Comparison of ENCODE assay signal across 8 cellular contexts in genomic region chr6:52984247-52984646, GRCh38. TPM values are rescaled to one million over a fixed set of nuclear protein-coding genes. Genes with fewer than 3 reads are reported as not detected.
DNase-seq lines count a peak whose midpoint lies in the region; ATAC-seq and TF ChIP-seq lines count a peak whose summit lies in the region.

No MANE protein-coding gene starts in this region.

- H3K36me3 Mint-ChIP-seq in activated B cell treated with CpG ODN at 0.5 μM for 24 hours (ENCODE audit: low read depth): no peaks in the 10 kb centered on the region
- peaks cover 26% of the 10 kb centered on the region for H3K36me3 Mint-ChIP-seq in stimulated activated naive CD8-positive, alpha-beta T cell treated with anti-CD3 and anti-CD28 coated beads, Interleukin-15, Interleukin-2, amounts not matched to agents 100 ng/mL and 50 ng/mL, for 24 hours (ENCODE audit: low read depth)

- no peaks in the 10 kb centered on the region for H3K27me3 Mint-ChIP-seq in activated B cell treated with CpG ODN at 0.5 μM for 24 hours
- H3K27me3 Mint-ChIP-seq in stimulated activated naive CD8-positive, alpha-beta T cell treated with anti-CD3 and anti-CD28 coated beads, Interleukin-15, Interleukin-2, amounts not matched to agents 100 ng/mL and 50 ng/mL, for 24 hours: peaks cover 4% of the 10 kb centered on the region

- peaks cover 40% of the 10 kb centered on the region for H3K4me1 Mint-ChIP-seq in activated B cell treated with CpG ODN at 0.5 μM for 24 hours
- peaks cover 72% of the 10 kb centered on the region for H3K4me1 Mint-ChIP-seq in stimulated activated naive CD8-positive, alpha-beta T cell treated with anti-CD3 and anti-CD28 coated beads, Interleukin-15, Interleukin-2, amounts not matched to agents 100 ng/mL and 50 ng/mL, for 24 hours (ENCODE audit: low read depth)

- CTCF ChIA-PET in activated B cell treated with CpG ODN at 0.5 μM for 24 hours (lab: Charles Lee): interaction anchor here (1.0 kb wide), 1 partner anchor 11 kb away, joined by 3 read pairs; the partner anchor contains the start of gene GSTA4

- DNase-seq in activated effector memory CD4-positive, alpha-beta T cell treated with Interleukin-2 at 50 U/mL for 16 hours: peak; percentile 7
- DNase-seq in activated effector memory CD4-positive, alpha-beta T cell treated with anti-CD3 and anti-CD28 coated beads, Interleukin-2, amount 50 U/mL, for 16 hours: no peak
- DNase-seq in activated B cell treated with CpG ODN at 0.5 μM for 24 hours (no peak), NCI-H345 treated with DMSO at 0.1 percent for 48 hours (lab: John Stamatoyannopoulos, UW; ENCODE audit: unreplicated experiment) (no peak), right cardiac atrium (no peak), testis (no peak)

- TF ChIP-seq POLR2A in testis (IDR thresholded peaks at IDR 0.05): no peak

- no peaks in the 10 kb centered on the region for H3K9me3 Mint-ChIP-seq in activated B cell treated with CpG ODN at 0.5 μM for 24 hours
- no peaks in the 10 kb centered on the region for H3K9me3 Mint-ChIP-seq in stimulated activated naive CD8-positive, alpha-beta T cell treated with anti-CD3 and anti-CD28 coated beads, Interleukin-15, Interleukin-2, amounts not matched to agents 100 ng/mL and 50 ng/mL, for 24 hours

- H3K27me3 ChIP-seq in right cardiac atrium (ENCODE audit: control insufficient read depth, insufficient read depth) (no peaks in the 10 kb centered on the region), testis (no peaks in the 10 kb centered on the region)

- intact Hi-C loops in activated B cell treated with CpG ODN at 0.5 μM for 24 hours (cut with micrococcal nuclease) (loop anchor here (1.0 kb wide), 2 partner anchors 8 to 11 kb away; partner anchors contain the start of gene GSTA4), right cardiac atrium (cut with DNase I) (no loop called here), testis (cut with DNase I; ENCODE audit: low total_unique reads) (no loop called here)

- POLR2A ChIA-PET in activated B cell treated with CpG ODN at 0.5 μM for 24 hours (lab: Charles Lee): interaction anchor here (0.7 to 2.2 kb wide), 2 partner anchors 11 to 12 kb away, joined by 3 to 14 read pairs; partner anchors contain the start of gene GSTA4

- ATAC-seq in HG03175 (IDR thresholded peaks at IDR 0.05; ENCODE audit: unreplicated experiment): peak; percentile 81
- ATAC-seq in activated B cell treated with CpG ODN at 0.5 μM for 24 hours (ENCODE audit: low read depth): peak; percentile 52
- ATAC-seq in right cardiac atrium: no peak

- H3K9me3 ChIP-seq in right cardiac atrium (ENCODE audit: control insufficient read depth, low read length) (no peaks in the 10 kb centered on the region), testis (no peaks in the 10 kb centered on the region)

- TF ChIP-seq CTCF in activated B cell treated with CpG ODN at 0.5 μM for 24 hours (IDR thresholded peaks at IDR 0.05) (no peak), testis (IDR thresholded peaks at IDR 0.05) (no peak)

- peak overlapping the region; percentile 35 for H3K27ac Mint-ChIP-seq in activated B cell treated with CpG ODN at 0.5 μM for 24 hours
- peak overlapping the region; percentile 73 for H3K27ac Mint-ChIP-seq in stimulated activated naive CD8-positive, alpha-beta T cell treated with anti-CD3 and anti-CD28 coated beads, Interleukin-15, Interleukin-2, amounts not matched to agents 100 ng/mL and 50 ng/mL, for 24 hours

- H3K4me3 Mint-ChIP-seq in activated B cell treated with CpG ODN at 0.5 μM for 24 hours: peak overlapping the region; percentile 58
- peak overlapping the region; percentile 71 for H3K4me3 Mint-ChIP-seq in stimulated activated naive CD8-positive, alpha-beta T cell treated with anti-CD3 and anti-CD28 coated beads, Interleukin-15, Interleukin-2, amounts not matched to agents 100 ng/mL and 50 ng/mL, for 24 hours

- H3K27ac ChIP-seq in right cardiac atrium (ENCODE audit: low read length): no peak overlapping the region
- H3K27ac ChIP-seq in testis: no peak overlapping the region

- no peaks in the 10 kb centered on the region for H3K4me1 ChIP-seq in right cardiac atrium (ENCODE audit: control insufficient read depth, insufficient read depth, low read length)
- peaks cover 2% of the 10 kb centered on the region for H3K4me1 ChIP-seq in testis

- no peak overlapping the region for H3K4me3 ChIP-seq in right cardiac atrium (ENCODE audit: low read length)
- H3K4me3 ChIP-seq in testis: no peak overlapping the region

- WGBS in right cardiac atrium: 85% methylated on average over 3 of the region's 3 CpGs
- 92 to 94% methylated on average over 3 of the region's 3 CpGs for WGBS in testis, 2 donors

- H3K36me3 ChIP-seq in testis (ENCODE audit: low read depth, missing control alignments): no peaks in the 10 kb centered on the region

RNA-seq across cellular contexts. Expression of gene GSTA4, which starts 10.8 kb away (rescaled TPM):
- total RNA-seq in activated B cell treated with CpG ODN at 0.5 μM for 24 hours (3.3 and 4.4 TPM in 2 replicates), right cardiac atrium (10 to 100 TPM; 11.5 to 17.6 (median 15.4) TPM), testis (10 to 100 TPM; 87.3 to 91.5 TPM)
- polyA plus RNA-seq in right cardiac atrium (16.8 TPM), testis (ENCODE audit: insufficient read depth, low read depth, low replicate concordance) (63.1 TPM)

Comparison
In these comparisons a context has a peak if more than half of its experiments do, and no peak if none do; other contexts are left out.
1. ATAC-seq: peak in HG03175 (single experiment) and activated B cell treated with CpG ODN at 0.5 μM for 24 hours (single experiment); none in right cardiac atrium (0 of 2).
2. RNA of gene GSTA4, which starts 10.8 kb away (total RNA-seq): 87.3 to 91.5 TPM in testis; 11.5 to 17.6 TPM in right cardiac atrium and 3.3 to 4.4 TPM in activated B cell treated with CpG ODN at 0.5 μM for 24 hours; every median in the first group is over 4 times any median in the second.